ENCODE assay signal across 37 cellular contexts in genomic region chr5:151549713-151550112, GRCh38. TPM values are rescaled to one million over a fixed set of nuclear protein-coding genes. Genes with fewer than 3 reads are reported as not detected.
"Had no signal": no experiment of that assay in that cellular context is flagged by ENCODE, and none has a peak within 500 bp of the region (broad histone marks: within the 10 kb centered on the region; RNA-seq: fewer than 3 reads in every experiment).

No MANE protein-coding gene starts in this region.

- H3K4me1 Mint-ChIP-seq: activated naive CD4-positive, alpha-beta T cell treated with anti-CD3 and anti-CD28 coated beads, Interleukin-2, amount 10 ng/mL, durations not matched to agents 7 days and 5 days; activated naive CD4-positive, alpha-beta T cell treated with anti-CD3 and anti-CD28 coated beads, Interleukin-2, amount 50 U/mL, for 24 hours; activated naive CD8-positive, alpha-beta T cell treated with anti-CD3 and anti-CD28 coated beads for 36 hours; activated naive CD8-positive, alpha-beta T cell treated with anti-CD3 and anti-CD28 coated beads, Interleukin-2, amount 10 ng/mL, durations not matched to agents 7 days and 5 days; activated naive CD8-positive, alpha-beta T cell treated with anti-CD3 and anti-CD28 coated beads, Interleukin-2, amount 50 U/mL, for 24 hours; activated T-helper 17 cell treated with anti-CD3 and anti-CD28 coated beads, Interleukin-2, amount 50 U/mL, for 72 hours; brain; central memory CD8-positive, alpha-beta T cell had no signal

- H3K9me3 Mint-ChIP-seq: activated naive CD4-positive, alpha-beta T cell treated with anti-CD3 and anti-CD28 coated beads for 36 hours; activated naive CD4-positive, alpha-beta T cell treated with anti-CD3 and anti-CD28 coated beads, Interleukin-2, amount 10 ng/mL, durations not matched to agents 7 days and 5 days; activated naive CD4-positive, alpha-beta T cell treated with anti-CD3 and anti-CD28 coated beads, Interleukin-2, amount 50 U/mL, for 24 hours; activated naive CD4-positive, alpha-beta T cell treated with anti-CD3 and anti-CD28 coated beads, Interleukin-2, amount 50 U/mL, for 72 hours; activated naive CD8-positive, alpha-beta T cell treated with anti-CD3 and anti-CD28 coated beads for 36 hours; activated naive CD8-positive, alpha-beta T cell treated with anti-CD3 and anti-CD28 coated beads, Interleukin-2, amount 50 U/mL, for 24 hours; activated T-cell treated with anti-CD3 and anti-CD28 coated beads, Interleukin-2, amount 50 U/mL, for 4 hours; activated T-cell treated with anti-CD3 and anti-CD28 coated beads, Interleukin-2, amount 50 U/mL, for 72 hours; activated T-helper 1 cell treated with anti-CD3 and anti-CD28 coated beads, Interleukin-12 subunit alpha, Interleukin-12 subunit beta, Interleukin-2, Interleukin-4 antibody, amounts not matched to agents 30 ng/mL and 10 ng/mL and 1 ng/mL, durations not matched to agents 14 hours and 24 hours and 36 hours; activated T-helper 17 cell treated with anti-CD3 and anti-CD28 coated beads, Interleukin-2, amount 50 U/mL, for 72 hours; activated T-helper 2 cell treated with anti-CD3 and anti-CD28 coated beads, Interferon-gamma antibody, Interleukin-2, Interleukin-4, amounts not matched to agents 10 μg/mL and 5 μg/mL and 100 μg/mL, durations not matched to agents 14 hours and 24 hours and 36 hours; brain; central memory CD8-positive, alpha-beta T cell had no signal

- H3K4me3 ChIP-seq: adrenal gland, ascending aorta, body of pancreas, breast epithelium, cardiac muscle cell had no signal

- H3K27me3 ChIP-seq: adrenal gland, ascending aorta, body of pancreas, brain microvascular endothelial cell, breast epithelium, cardiac muscle cell had no signal

- H3K27ac ChIP-seq: adrenal gland, ascending aorta, body of pancreas, brain microvascular endothelial cell, breast epithelium, cardiac muscle cell had no signal

- H3K36me3 ChIP-seq: adrenal gland, ascending aorta, brain microvascular endothelial cell, breast epithelium, cardiac muscle cell had no signal

- H3K4me3 Mint-ChIP-seq: activated naive CD4-positive, alpha-beta T cell treated with anti-CD3 and anti-CD28 coated beads for 36 hours; activated naive CD4-positive, alpha-beta T cell treated with anti-CD3 and anti-CD28 coated beads, Interleukin-2, amount 10 ng/mL, durations not matched to agents 7 days and 5 days; activated naive CD4-positive, alpha-beta T cell treated with anti-CD3 and anti-CD28 coated beads, Interleukin-2, amount 50 U/mL, for 24 hours; activated naive CD8-positive, alpha-beta T cell; activated naive CD8-positive, alpha-beta T cell treated with anti-CD3 and anti-CD28 coated beads for 36 hours; activated naive CD8-positive, alpha-beta T cell treated with anti-CD3 and anti-CD28 coated beads, Interleukin-2, amount 10 ng/mL, durations not matched to agents 7 days and 5 days; activated naive CD8-positive, alpha-beta T cell treated with anti-CD3 and anti-CD28 coated beads, Interleukin-2, amount 50 U/mL, for 24 hours; activated T-cell treated with anti-CD3 and anti-CD28 coated beads, Interleukin-2, amount 50 U/mL, for 4 hours; activated T-cell treated with anti-CD3 and anti-CD28 coated beads, Interleukin-2, amount 50 U/mL, for 72 hours; activated T-helper 1 cell treated with anti-CD3 and anti-CD28 coated beads, Interleukin-12 subunit alpha, Interleukin-12 subunit beta, Interleukin-2, Interleukin-4 antibody, amounts not matched to agents 30 ng/mL and 10 ng/mL and 1 ng/mL, durations not matched to agents 14 hours and 24 hours and 36 hours; activated T-helper 17 cell treated with anti-CD3 and anti-CD28 coated beads, Interleukin-2, amount 50 U/mL, for 72 hours; brain; central memory CD8-positive, alpha-beta T cell had no signal

- FAIRE-seq: astrocyte, colon had no signal

- H3K27me3 Mint-ChIP-seq: activated naive CD8-positive, alpha-beta T cell; activated naive CD8-positive, alpha-beta T cell treated with anti-CD3 and anti-CD28 coated beads for 36 hours; activated naive CD8-positive, alpha-beta T cell treated with anti-CD3 and anti-CD28 coated beads, Interleukin-2, amount 50 U/mL, for 24 hours; activated T-helper 17 cell treated with anti-CD3 and anti-CD28 coated beads, Interleukin-2, amount 50 U/mL, for 72 hours had no signal

- H3K27ac Mint-ChIP-seq: activated naive CD4-positive, alpha-beta T cell treated with anti-CD3 and anti-CD28 coated beads for 36 hours; activated naive CD4-positive, alpha-beta T cell treated with anti-CD3 and anti-CD28 coated beads, Interleukin-2, amount 10 ng/mL, durations not matched to agents 7 days and 5 days; activated naive CD4-positive, alpha-beta T cell treated with anti-CD3 and anti-CD28 coated beads, Interleukin-2, amount 50 U/mL, for 24 hours; activated naive CD4-positive, alpha-beta T cell treated with anti-CD3 and anti-CD28 coated beads, Interleukin-2, amount 50 U/mL, for 72 hours; activated naive CD8-positive, alpha-beta T cell; activated naive CD8-positive, alpha-beta T cell treated with anti-CD3 and anti-CD28 coated beads for 36 hours; activated naive CD8-positive, alpha-beta T cell treated with anti-CD3 and anti-CD28 coated beads, Interleukin-2, amount 10 ng/mL, durations not matched to agents 7 days and 5 days; activated naive CD8-positive, alpha-beta T cell treated with anti-CD3 and anti-CD28 coated beads, Interleukin-2, amount 50 U/mL, for 24 hours; activated T-cell treated with anti-CD3 and anti-CD28 coated beads, Interleukin-2, amount 50 U/mL, for 72 hours; activated T-helper 1 cell treated with anti-CD3 and anti-CD28 coated beads, Interleukin-12 subunit alpha, Interleukin-12 subunit beta, Interleukin-2, Interleukin-4 antibody, amounts not matched to agents 30 ng/mL and 10 ng/mL and 1 ng/mL, durations not matched to agents 14 hours and 24 hours and 36 hours; activated T-helper 17 cell treated with anti-CD3 and anti-CD28 coated beads, Interleukin-2, amount 50 U/mL, for 72 hours; activated T-helper 2 cell treated with anti-CD3 and anti-CD28 coated beads, Interferon-gamma antibody, Interleukin-2, Interleukin-4, amounts not matched to agents 10 μg/mL and 5 μg/mL and 100 μg/mL, durations not matched to agents 14 hours and 24 hours and 36 hours; brain had no signal

- H3K36me3 Mint-ChIP-seq: activated naive CD4-positive, alpha-beta T cell treated with anti-CD3 and anti-CD28 coated beads, Interleukin-2, amount 10 ng/mL, durations not matched to agents 7 days and 5 days; activated naive CD4-positive, alpha-beta T cell treated with anti-CD3 and anti-CD28 coated beads, Interleukin-2, amount 50 U/mL, for 24 hours; activated naive CD4-positive, alpha-beta T cell treated with anti-CD3 and anti-CD28 coated beads, Interleukin-2, amount 50 U/mL, for 72 hours; activated naive CD8-positive, alpha-beta T cell; activated naive CD8-positive, alpha-beta T cell treated with anti-CD3 and anti-CD28 coated beads for 36 hours; activated naive CD8-positive, alpha-beta T cell treated with anti-CD3 and anti-CD28 coated beads, Interleukin-2, amount 10 ng/mL, durations not matched to agents 7 days and 5 days; brain had no signal

- H3K4me1 ChIP-seq: adrenal gland, ascending aorta, body of pancreas, breast epithelium had no signal

- ATAC-seq: activated naive CD4-positive, alpha-beta T cell treated with anti-CD3 and anti-CD28 coated beads, Interleukin-2, amount 50 U/mL, for 72 hours; activated naive CD8-positive, alpha-beta T cell treated with anti-CD3 and anti-CD28 coated beads, Interleukin-2, amount 50 U/mL, for 24 hours; activated T-cell treated with anti-CD3 and anti-CD28 coated beads, Interleukin-2, amount 50 U/mL, for 4 hours; activated T-cell treated with anti-CD3 and anti-CD28 coated beads, Interleukin-2, amount 50 U/mL, for 72 hours; activated T-helper 17 cell treated with anti-CD3 and anti-CD28 coated beads, Interleukin-2, amount 50 U/mL, for 72 hours; body of pancreas had no signal

- DNase-seq: activated effector memory CD4-positive, alpha-beta T cell treated with anti-CD3 and anti-CD28 coated beads, Interleukin-2, amount 50 U/mL, for 16 hours; activated effector memory CD4-positive, alpha-beta T cell treated with Interleukin-2 at 50 U/mL for 16 hours; activated gamma-delta T cell; activated gamma-delta T cell treated with Interleukin-2 at 50 U/mL for 16 hours; activated naive CD4-positive, alpha-beta T cell; activated naive CD4-positive, alpha-beta T cell treated with anti-CD3 and anti-CD28 coated beads for 36 hours; activated naive CD4-positive, alpha-beta T cell treated with anti-CD3 and anti-CD28 coated beads, Interleukin-2, amount 10 ng/mL, durations not matched to agents 7 days and 5 days; activated naive CD4-positive, alpha-beta T cell treated with anti-CD3 and anti-CD28 coated beads, Interleukin-2, amount 50 U/mL, for 16 hours; activated naive CD4-positive, alpha-beta T cell treated with Interleukin-2 at 50 U/mL for 16 hours; activated naive CD8-positive, alpha-beta T cell treated with anti-CD3 and anti-CD28 coated beads for 36 hours; activated naive CD8-positive, alpha-beta T cell treated with anti-CD3 and anti-CD28 coated beads, Interleukin-2, amount 10 ng/mL, durations not matched to agents 7 days and 5 days; activated naive CD8-positive, alpha-beta T cell treated with anti-CD3 and anti-CD28 coated beads, Interleukin-2, amount 50 U/mL, for 24 hours; activated T-cell treated with anti-CD3 and anti-CD28 coated beads, Interleukin-2, amount 50 U/mL, for 4 hours; activated T-cell treated with anti-CD3 and anti-CD28 coated beads, Interleukin-2, amount 50 U/mL, for 48 hours; activated T-cell treated with anti-CD3 and anti-CD28 coated beads, Interleukin-2, amount 50 U/mL, for 72 hours; adrenal gland; amniotic stem cell; amygdala; anterior cingulate cortex; aorta; brain microvascular endothelial cell; central memory CD4-positive, alpha-beta T cell; cerebellar nuclear complex had no signal

- H3K9me3 ChIP-seq: adrenal gland, ascending aorta, body of pancreas, breast epithelium had no signal

RNA-seq across cellular contexts. Expression of gene FAT2, which starts 41.4 kb away (rescaled TPM):
- total RNA-seq: activated naive CD4-positive, alpha-beta T cell treated with anti-CD3 and anti-CD28 coated beads for 36 hours; activated naive CD4-positive, alpha-beta T cell treated with anti-CD3 and anti-CD28 coated beads, Interleukin-2, amount 50 U/mL, for 72 hours; activated naive CD8-positive, alpha-beta T cell treated with anti-CD3 and anti-CD28 coated beads for 36 hours; activated naive CD8-positive, alpha-beta T cell treated with anti-CD3 and anti-CD28 coated beads, Interleukin-2, amount 10 ng/mL, durations not matched to agents 7 days and 5 days; activated T-cell treated with anti-CD3 and anti-CD28 coated beads, Interleukin-2, amount 50 U/mL, for 4 hours; activated T-cell treated with anti-CD3 and anti-CD28 coated beads, Interleukin-2, amount 50 U/mL, for 72 hours; activated T-helper 1 cell treated with anti-CD3 and anti-CD28 coated beads, Interleukin-12 subunit alpha, Interleukin-12 subunit beta, Interleukin-2, Interleukin-4 antibody, amounts not matched to agents 30 ng/mL and 10 ng/mL and 1 ng/mL, durations not matched to agents 14 hours and 24 hours and 36 hours; activated T-helper 17 cell treated with anti-CD3 and anti-CD28 coated beads, Interleukin-2, amount 50 U/mL, for 72 hours; ascending aorta; body of pancreas had no signal
- polyA plus RNA-seq: aorta had no signal
